Comparison of ENCODE assay signal across 19 cellular contexts in genomic region chr20:43988451-43988850, GRCh38.
DNase-seq lines count a peak whose midpoint lies in the region; ATAC-seq and TF ChIP-seq lines count a peak whose summit lies in the region.
"Had no signal": no experiment of that assay in that cellular context is flagged by ENCODE, and none has a peak within 500 bp of the region (broad histone marks: within the 10 kb centered on the region; RNA-seq: fewer than 3 reads in every experiment).

No MANE protein-coding gene starts in this region.

- DNase-seq in activated CD4-positive, alpha-beta memory T cell treated with anti-CD3 and anti-CD28 coated beads for 36 hours, result peak; percentile 40
- DNase-seq in activated CD4-positive, alpha-beta memory T cell treated with anti-CD3 and anti-CD28 coated beads, Interleukin-2, amount 10 ng/mL, durations not matched to agents 7 days and 5 days, result no peak
- DNase-seq in activated T-cell treated with anti-CD3 and anti-CD28 coated beads, Interleukin-2, amount 50 U/mL, for 4 hours, result no peak
- DNase-seq in neural crest cell (ENCODE audit: low read depth, low spot score) (no peak), PC-9 (no peak), endothelial cell (ENCODE audit: low spot score) (no peak)
- DNase-seq: activated CD4-positive, alpha-beta T cell treated with anti-CD3 and anti-CD28 coated beads, Interleukin-2, amount 50 U/mL, for 1 hour; central memory CD4-positive, alpha-beta T cell; DMS79 treated with DMSO at 0.1 percent for 48 hours; effector CD4-positive, alpha-beta T cell; head of caudate nucleus; left ventricle myocardium superior; stomach had no signal

- intact Hi-C loops in activated CD4-positive, alpha-beta memory T cell treated with anti-CD3 and anti-CD28 coated beads for 36 hours (cut with micrococcal nuclease), result no loop called here
- intact Hi-C loops in PC-9 (cut with micrococcal nuclease; ENCODE audit: unreplicated experiment), result no loop called here

- H3K9me3 ChIP-seq in PC-9 (ENCODE audit: insufficient read depth, low read depth), result no peaks in the 10 kb centered on the region
- H3K9me3 ChIP-seq: HAP-1 had no signal

- peak; percentile 47 for ATAC-seq in GM19351 (IDR thresholded peaks at IDR 0.05; ENCODE audit: unreplicated experiment)
- peak; percentile 37 to 50 for ATAC-seq in activated T-cell treated with anti-CD3 and anti-CD28 coated beads, Interleukin-2, amount 50 U/mL, for 4 hours
- no peak for ATAC-seq in HG02840 (IDR thresholded peaks at IDR 0.05; ENCODE audit: low FRiP score, unreplicated experiment)
- ATAC-seq: left ventricle myocardium superior had no signal

- peaks cover 23% of the 10 kb centered on the region; the same call in 1 of the 2 replicates for H3K79me2 ChIP-seq in PC-9 (ENCODE audit: low read depth)

- CTCF ChIA-PET in activated CD4-positive, alpha-beta memory T cell treated with anti-CD3 and anti-CD28 coated beads for 36 hours (lab: Charles Lee), result no interaction called here
- CTCF ChIA-PET in activated CD4-positive, alpha-beta memory T cell treated with anti-CD3 and anti-CD28 coated beads, Interleukin-2, amount 10 ng/mL, durations not matched to agents 7 days and 5 days (lab: Charles Lee), result no interaction called here
- CTCF ChIA-PET in PC-9 (lab: Charles Lee), result no interaction called here

- no peaks in the 10 kb centered on the region for H3K9me2 ChIP-seq in PC-9 (ENCODE audit: insufficient read depth)

- peaks cover 2% of the 10 kb centered on the region for H3K36me3 Mint-ChIP-seq in activated CD4-positive, alpha-beta memory T cell treated with anti-CD3 and anti-CD28 coated beads for 36 hours
- H3K36me3 Mint-ChIP-seq in activated CD4-positive, alpha-beta memory T cell treated with anti-CD3 and anti-CD28 coated beads, Interleukin-2, amount 10 ng/mL, durations not matched to agents 7 days and 5 days (ENCODE audit: low read depth), result peaks cover 4% of the 10 kb centered on the region
- no peaks in the 10 kb centered on the region for H3K36me3 Mint-ChIP-seq in activated T-cell treated with anti-CD3 and anti-CD28 coated beads, Interleukin-2, amount 50 U/mL, for 4 hours (ENCODE audit: insufficient read depth)
- H3K36me3 Mint-ChIP-seq in neural crest cell (ENCODE audit: low read depth), result no peaks in the 10 kb centered on the region
- H3K36me3 Mint-ChIP-seq in endothelial cell (ENCODE audit: low read depth, unreplicated experiment), result no peaks in the 10 kb centered on the region
- H3K36me3 Mint-ChIP-seq: CD4-positive, CD25-positive, alpha-beta regulatory T cell had no signal

- H3K9me3 Mint-ChIP-seq in activated CD4-positive, alpha-beta memory T cell treated with anti-CD3 and anti-CD28 coated beads for 36 hours, result peaks cover 4% of the 10 kb centered on the region
- peaks cover 2% of the 10 kb centered on the region for H3K9me3 Mint-ChIP-seq in activated CD4-positive, alpha-beta memory T cell treated with anti-CD3 and anti-CD28 coated beads, Interleukin-2, amount 10 ng/mL, durations not matched to agents 7 days and 5 days
- no peaks in the 10 kb centered on the region for H3K9me3 Mint-ChIP-seq in activated T-cell treated with anti-CD3 and anti-CD28 coated beads, Interleukin-2, amount 50 U/mL, for 4 hours
- H3K9me3 Mint-ChIP-seq in neural crest cell (no peaks in the 10 kb centered on the region), endothelial cell (ENCODE audit: unreplicated experiment) (no peaks in the 10 kb centered on the region)

- H2AFZ ChIP-seq in PC-9, result no peak overlapping the region

- H3K4me1 Mint-ChIP-seq in activated CD4-positive, alpha-beta memory T cell treated with anti-CD3 and anti-CD28 coated beads for 36 hours (ENCODE audit: low read depth), result peaks cover 17% of the 10 kb centered on the region
- peaks cover 2% of the 10 kb centered on the region for H3K4me1 Mint-ChIP-seq in activated CD4-positive, alpha-beta memory T cell treated with anti-CD3 and anti-CD28 coated beads, Interleukin-2, amount 10 ng/mL, durations not matched to agents 7 days and 5 days
- peaks cover 14% of the 10 kb centered on the region for H3K4me1 Mint-ChIP-seq in activated T-cell treated with anti-CD3 and anti-CD28 coated beads, Interleukin-2, amount 50 U/mL, for 4 hours (ENCODE audit: low read depth)
- H3K4me1 Mint-ChIP-seq in neural crest cell (no peaks in the 10 kb centered on the region), endothelial cell (ENCODE audit: unreplicated experiment) (peaks cover 23% of the 10 kb centered on the region)

- H3K27me3 Mint-ChIP-seq in activated CD4-positive, alpha-beta memory T cell treated with anti-CD3 and anti-CD28 coated beads for 36 hours, result no peaks in the 10 kb centered on the region
- peaks cover 18% of the 10 kb centered on the region for H3K27me3 Mint-ChIP-seq in activated CD4-positive, alpha-beta memory T cell treated with anti-CD3 and anti-CD28 coated beads, Interleukin-2, amount 10 ng/mL, durations not matched to agents 7 days and 5 days
- no peaks in the 10 kb centered on the region for H3K27me3 Mint-ChIP-seq in activated T-cell treated with anti-CD3 and anti-CD28 coated beads, Interleukin-2, amount 50 U/mL, for 4 hours (ENCODE audit: low read depth)
- no peaks in the 10 kb centered on the region for H3K27me3 Mint-ChIP-seq in neural crest cell (ENCODE audit: low read depth)
- peaks cover 4% of the 10 kb centered on the region for H3K27me3 Mint-ChIP-seq in endothelial cell (ENCODE audit: unreplicated experiment)
- H3K27me3 Mint-ChIP-seq: CD4-positive, CD25-positive, alpha-beta regulatory T cell had no signal

- no peaks in the 10 kb centered on the region for H4K20me1 ChIP-seq in PC-9 (ENCODE audit: insufficient read depth)

- H3K27ac Mint-ChIP-seq in activated CD4-positive, alpha-beta memory T cell treated with anti-CD3 and anti-CD28 coated beads for 36 hours, result peak overlapping the region; percentile 15
- H3K27ac Mint-ChIP-seq in activated CD4-positive, alpha-beta memory T cell treated with anti-CD3 and anti-CD28 coated beads, Interleukin-2, amount 10 ng/mL, durations not matched to agents 7 days and 5 days, result no peak overlapping the region
- H3K27ac Mint-ChIP-seq in neural crest cell (ENCODE audit: unreplicated experiment) (peak overlapping the region; percentile 38), endothelial cell (ENCODE audit: unreplicated experiment) (no peak overlapping the region)
- H3K27ac Mint-ChIP-seq: activated T-helper 1 cell treated with anti-CD3 and anti-CD28 coated beads, Interleukin-12 subunit alpha, Interleukin-12 subunit beta, Interleukin-2, Interleukin-4 antibody, amounts not matched to agents 30 ng/mL and 10 ng/mL and 1 ng/mL, durations not matched to agents 14 hours and 24 hours and 36 hours had no signal

- POLR2A ChIA-PET in activated CD4-positive, alpha-beta memory T cell treated with anti-CD3 and anti-CD28 coated beads for 36 hours (lab: Charles Lee), result no interaction called here
- POLR2A ChIA-PET in activated CD4-positive, alpha-beta memory T cell treated with anti-CD3 and anti-CD28 coated beads, Interleukin-2, amount 10 ng/mL, durations not matched to agents 7 days and 5 days (lab: Charles Lee), result no interaction called here
- POLR2A ChIA-PET in PC-9 (lab: Charles Lee; ENCODE audit: unreplicated experiment), result no interaction called here

- no peak overlapping the region for H3K4me3 ChIP-seq in PC-9
- H3K4me3 ChIP-seq: HAP-1, stomach had no signal

- H3K36me3 ChIP-seq in PC-9 (ENCODE audit: low read depth), result peaks cover 24% of the 10 kb centered on the region; the same call in 1 of the 2 replicates
- H3K36me3 ChIP-seq: HAP-1, stomach had no signal

- no peak for TF ChIP-seq CTCF in neural crest cell (conservative IDR thresholded peaks at IDR 0.05)
- TF ChIP-seq CTCF in PC-9 (conservative IDR thresholded peaks at IDR 0.05), result no peak
- TF ChIP-seq CTCF in endothelial cell (IDR thresholded peaks at IDR 0.05; ENCODE audit: unreplicated experiment), result no peak

- H3K27ac ChIP-seq in PC-9, result no peak overlapping the region
- H3K27ac ChIP-seq: HL-60, stomach had no signal

- H3K4me3 Mint-ChIP-seq in activated CD4-positive, alpha-beta memory T cell treated with anti-CD3 and anti-CD28 coated beads for 36 hours, result no peak overlapping the region
- H3K4me3 Mint-ChIP-seq in activated CD4-positive, alpha-beta memory T cell treated with anti-CD3 and anti-CD28 coated beads, Interleukin-2, amount 10 ng/mL, durations not matched to agents 7 days and 5 days, result no peak overlapping the region
- H3K4me3 Mint-ChIP-seq in activated T-cell treated with anti-CD3 and anti-CD28 coated beads, Interleukin-2, amount 50 U/mL, for 4 hours, result no peak overlapping the region
- H3K4me3 Mint-ChIP-seq in neural crest cell (no peak overlapping the region), endothelial cell (ENCODE audit: unreplicated experiment) (no peak overlapping the region)
- H3K4me3 Mint-ChIP-seq: activated T-helper 1 cell treated with anti-CD3 and anti-CD28 coated beads, Interleukin-12 subunit alpha, Interleukin-12 subunit beta, Interleukin-2, Interleukin-4 antibody, amounts not matched to agents 30 ng/mL and 10 ng/mL and 1 ng/mL, durations not matched to agents 14 hours and 24 hours and 36 hours; CD4-positive, CD25-positive, alpha-beta regulatory T cell had no signal

- no peaks in the 10 kb centered on the region for H3K27me3 ChIP-seq in PC-9 (ENCODE audit: insufficient read depth, low read depth)
- H3K27me3 ChIP-seq: stomach had no signal

- BruUV-seq in PC-9 (replicated peaks; lab: Mats Ljungman, UMichigan), result no TSS peak

- H3K4me2 ChIP-seq in PC-9, result no peak overlapping the region

- H3F3A ChIP-seq in PC-9 (ENCODE audit: insufficient read depth, low read depth), result peaks cover 12% of the 10 kb centered on the region; the same call in 1 of the 2 replicates

- no peaks in the 10 kb centered on the region for H3K4me1 ChIP-seq in PC-9 (replicated peaks; ENCODE audit: insufficient read depth)
- H3K4me1 ChIP-seq: HAP-1 had no signal

Comparison
In these comparisons a context has a peak if more than half of its experiments do, and no peak if none do; other contexts are left out.
1. H3K27ac Mint-ChIP-seq: peak in activated CD4-positive, alpha-beta memory T cell treated with anti-CD3 and anti-CD28 coated beads for 36 hours (single experiment) and neural crest cell (single experiment); none in activated CD4-positive, alpha-beta memory T cell treated with anti-CD3 and anti-CD28 coated beads, Interleukin-2, amount 10 ng/mL, durations not matched to agents 7 days and 5 days (single experiment) and endothelial cell (single experiment).